ENCODE assay signal across 1 cellular context in the genomic region with DNA sequence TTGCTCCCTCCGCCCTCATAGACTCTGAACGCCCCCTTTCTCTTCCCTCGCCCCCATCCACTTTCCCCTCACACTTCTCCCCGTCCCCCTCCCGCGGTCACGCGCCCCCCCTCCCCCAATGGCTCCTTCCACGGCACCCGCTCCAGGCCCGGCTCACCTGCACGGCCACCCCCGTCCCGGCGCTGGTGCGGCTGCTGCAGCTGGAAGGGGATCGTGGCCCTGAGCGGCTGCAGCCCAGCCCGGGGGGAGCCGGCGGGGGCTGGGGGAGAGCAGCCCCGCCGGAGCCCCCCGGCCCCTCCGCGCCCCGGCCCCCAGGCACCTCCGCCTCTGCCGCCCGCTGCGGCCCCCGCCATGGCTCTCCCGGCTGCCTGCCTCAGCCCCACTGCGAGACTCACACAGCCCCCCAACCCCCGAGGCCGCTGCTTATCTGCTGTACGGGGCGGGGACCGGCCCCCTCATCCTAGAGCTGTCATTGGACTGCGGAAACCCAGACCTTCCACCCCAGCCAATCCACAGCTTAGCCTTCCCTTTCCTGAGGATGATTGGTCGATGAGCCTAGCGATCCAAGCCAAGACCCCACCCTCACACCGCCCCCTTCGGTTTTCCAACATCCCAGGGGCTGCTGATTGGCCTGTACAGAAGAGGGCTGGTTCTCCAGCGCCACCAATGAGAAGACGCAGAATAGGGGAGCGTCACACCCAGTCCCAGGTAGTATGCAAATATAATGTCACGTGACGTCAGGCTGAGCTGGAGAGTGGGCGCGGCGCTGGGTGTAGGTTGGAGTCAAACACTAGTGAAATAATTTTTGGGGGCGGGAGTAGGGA.
TF ChIP-seq lines count a peak whose summit lies in the region.

A gene with protein sequence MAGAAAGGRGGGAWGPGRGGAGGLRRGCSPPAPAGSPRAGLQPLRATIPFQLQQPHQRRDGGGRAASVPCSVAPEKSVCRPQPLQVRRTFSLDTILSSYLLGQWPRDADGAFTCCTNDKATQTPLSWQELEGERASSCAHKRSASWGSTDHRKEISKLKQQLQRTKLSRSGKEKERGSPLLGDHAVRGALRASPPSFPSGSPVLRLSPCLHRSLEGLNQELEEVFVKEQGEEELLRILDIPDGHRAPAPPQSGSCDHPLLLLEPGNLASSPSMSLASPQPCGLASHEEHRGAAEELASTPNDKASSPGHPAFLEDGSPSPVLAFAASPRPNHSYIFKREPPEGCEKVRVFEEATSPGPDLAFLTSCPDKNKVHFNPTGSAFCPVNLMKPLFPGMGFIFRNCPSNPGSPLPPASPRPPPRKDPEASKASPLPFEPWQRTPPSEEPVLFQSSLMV (minus strand): TSS at position 397 of the 824 bp plus-strand sequence. CDS start 44 bp downstream, at position 353.

TF ChIP-seq in K562, 482 proteins besides CTCF, POLR2A, EP300 and RAD21 (continued from another document and continues in another):
- TF ChIP-seq, protein P1, sequence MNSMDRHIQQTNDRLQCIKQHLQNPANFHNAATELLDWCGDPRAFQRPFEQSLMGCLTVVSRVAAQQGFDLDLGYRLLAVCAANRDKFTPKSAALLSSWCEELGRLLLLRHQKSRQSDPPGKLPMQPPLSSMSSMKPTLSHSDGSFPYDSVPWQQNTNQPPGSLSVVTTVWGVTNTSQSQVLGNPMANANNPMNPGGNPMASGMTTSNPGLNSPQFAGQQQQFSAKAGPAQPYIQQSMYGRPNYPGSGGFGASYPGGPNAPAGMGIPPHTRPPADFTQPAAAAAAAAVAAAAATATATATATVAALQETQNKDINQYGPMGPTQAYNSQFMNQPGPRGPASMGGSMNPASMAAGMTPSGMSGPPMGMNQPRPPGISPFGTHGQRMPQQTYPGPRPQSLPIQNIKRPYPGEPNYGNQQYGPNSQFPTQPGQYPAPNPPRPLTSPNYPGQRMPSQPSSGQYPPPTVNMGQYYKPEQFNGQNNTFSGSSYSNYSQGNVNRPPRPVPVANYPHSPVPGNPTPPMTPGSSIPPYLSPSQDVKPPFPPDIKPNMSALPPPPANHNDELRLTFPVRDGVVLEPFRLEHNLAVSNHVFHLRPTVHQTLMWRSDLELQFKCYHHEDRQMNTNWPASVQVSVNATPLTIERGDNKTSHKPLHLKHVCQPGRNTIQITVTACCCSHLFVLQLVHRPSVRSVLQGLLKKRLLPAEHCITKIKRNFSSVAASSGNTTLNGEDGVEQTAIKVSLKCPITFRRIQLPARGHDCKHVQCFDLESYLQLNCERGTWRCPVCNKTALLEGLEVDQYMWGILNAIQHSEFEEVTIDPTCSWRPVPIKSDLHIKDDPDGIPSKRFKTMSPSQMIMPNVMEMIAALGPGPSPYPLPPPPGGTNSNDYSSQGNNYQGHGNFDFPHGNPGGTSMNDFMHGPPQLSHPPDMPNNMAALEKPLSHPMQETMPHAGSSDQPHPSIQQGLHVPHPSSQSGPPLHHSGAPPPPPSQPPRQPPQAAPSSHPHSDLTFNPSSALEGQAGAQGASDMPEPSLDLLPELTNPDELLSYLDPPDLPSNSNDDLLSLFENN (IDR thresholded peaks at IDR 0.05; ENCODE audit: low read depth in 2 of 2, low read length in 2 of 2) = peak in 1 of 2 experiments; percentile 12; a peak in 1 of 4 replicates
- TF ChIP-seq HIVEP1 (CRISPR knock-in tag; IDR thresholded peaks at IDR 0.05) (no peak), KAT8 (IDR thresholded peaks at IDR 0.05; ENCODE audit: low read depth) (no peak), POLR2AphosphoS2 (IDR thresholded peaks at IDR 0.05; ENCODE audit: low read length) (peak; percentile 71; the same call in 1 of the 2 replicates), KLF1 (tag; IDR thresholded peaks at IDR 0.05) (no peak), MBD2 (IDR thresholded peaks at IDR 0.05; ENCODE audit: borderline replicate concordance, low read depth) (peak; percentile 98), ARID1B (IDR thresholded peaks at IDR 0.05) (0 out of 2 replicates have a peak, but pooled peaks have one; percentile 10), RBFOX2 (IDR thresholded peaks at IDR 0.05; ENCODE audit: low read depth, low read length) (peak; percentile 90), ARHGAP35 (IDR thresholded peaks at IDR 0.05; ENCODE audit: partially characterized antibody) (no peak), CCNT2 (IDR thresholded peaks at IDR 0.05; ENCODE audit: borderline replicate concordance, extremely low read depth, insufficient read length, low read depth, low read length) (no peak), ZNF212 (CRISPR knock-in tag; IDR thresholded peaks at IDR 0.05) (no peak), NONO (IDR thresholded peaks at IDR 0.05; ENCODE audit: low read depth in 2 of 2, low read length in 1 of 2) (peak in 1 of 2 experiments; percentile 24; a peak in 1 of 4 replicates), TBP (optimal IDR thresholded peaks at IDR 0.05; ENCODE audit: low read depth, low read length) (peak; percentile 92), ZNF12 (CRISPR knock-in tag; IDR thresholded peaks at IDR 0.05) (no peak), ZBTB17 (CRISPR knock-in tag; IDR thresholded peaks at IDR 0.05) (no peak), ZNF282 (CRISPR knock-in tag; IDR thresholded peaks at IDR 0.05) (no peak), CBX1 (IDR thresholded peaks at IDR 0.05; ENCODE audit: low read depth) (peak; percentile 85; the same call in 1 of the 2 replicates), MAFG (tag; conservative IDR thresholded peaks at IDR 0.05) (no peak), PTBP1 (IDR thresholded peaks at IDR 0.05; ENCODE audit: low read depth, low read length) (no peak), KDM4B (IDR thresholded peaks at IDR 0.05; ENCODE audit: borderline replicate concordance in 2 of 2, low read depth in 1 of 2) (no peak)
- TF ChIP-seq, protein P2, sequence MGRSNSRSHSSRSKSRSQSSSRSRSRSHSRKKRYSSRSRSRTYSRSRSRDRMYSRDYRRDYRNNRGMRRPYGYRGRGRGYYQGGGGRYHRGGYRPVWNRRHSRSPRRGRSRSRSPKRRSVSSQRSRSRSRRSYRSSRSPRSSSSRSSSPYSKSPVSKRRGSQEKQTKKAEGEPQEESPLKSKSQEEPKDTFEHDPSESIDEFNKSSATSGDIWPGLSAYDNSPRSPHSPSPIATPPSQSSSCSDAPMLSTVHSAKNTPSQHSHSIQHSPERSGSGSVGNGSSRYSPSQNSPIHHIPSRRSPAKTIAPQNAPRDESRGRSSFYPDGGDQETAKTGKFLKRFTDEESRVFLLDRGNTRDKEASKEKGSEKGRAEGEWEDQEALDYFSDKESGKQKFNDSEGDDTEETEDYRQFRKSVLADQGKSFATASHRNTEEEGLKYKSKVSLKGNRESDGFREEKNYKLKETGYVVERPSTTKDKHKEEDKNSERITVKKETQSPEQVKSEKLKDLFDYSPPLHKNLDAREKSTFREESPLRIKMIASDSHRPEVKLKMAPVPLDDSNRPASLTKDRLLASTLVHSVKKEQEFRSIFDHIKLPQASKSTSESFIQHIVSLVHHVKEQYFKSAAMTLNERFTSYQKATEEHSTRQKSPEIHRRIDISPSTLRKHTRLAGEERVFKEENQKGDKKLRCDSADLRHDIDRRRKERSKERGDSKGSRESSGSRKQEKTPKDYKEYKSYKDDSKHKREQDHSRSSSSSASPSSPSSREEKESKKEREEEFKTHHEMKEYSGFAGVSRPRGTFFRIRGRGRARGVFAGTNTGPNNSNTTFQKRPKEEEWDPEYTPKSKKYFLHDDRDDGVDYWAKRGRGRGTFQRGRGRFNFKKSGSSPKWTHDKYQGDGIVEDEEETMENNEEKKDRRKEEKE (IDR thresholded peaks at IDR 0.05; ENCODE audit: borderline replicate concordance in 1 of 2, control insufficient read depth in 1 of 2, low read depth in 2 of 2, low read length in 1 of 2) = peak in 1 of 2 experiments; percentile 33; a peak in 1 of 4 replicates
- TF ChIP-seq, protein P3, sequence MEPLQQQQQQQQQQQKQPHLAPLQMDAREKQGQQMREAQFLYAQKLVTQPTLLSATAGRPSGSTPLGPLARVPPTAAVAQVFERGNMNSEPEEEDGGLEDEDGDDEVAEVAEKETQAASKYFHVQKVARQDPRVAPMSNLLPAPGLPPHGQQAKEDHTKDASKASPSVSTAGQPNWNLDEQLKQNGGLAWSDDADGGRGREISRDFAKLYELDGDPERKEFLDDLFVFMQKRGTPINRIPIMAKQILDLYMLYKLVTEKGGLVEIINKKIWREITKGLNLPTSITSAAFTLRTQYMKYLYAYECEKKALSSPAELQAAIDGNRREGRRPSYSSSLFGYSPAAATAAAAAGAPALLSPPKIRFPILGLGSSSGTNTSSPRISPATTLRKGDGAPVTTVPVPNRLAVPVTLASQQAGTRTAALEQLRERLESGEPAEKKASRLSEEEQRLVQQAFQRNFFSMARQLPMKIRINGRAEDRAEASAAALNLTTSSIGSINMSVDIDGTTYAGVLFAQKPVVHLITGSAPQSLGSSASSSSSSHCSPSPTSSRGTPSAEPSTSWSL (CRISPR knock-in tag; IDR thresholded peaks at IDR 0.05; ENCODE audit: borderline replicate concordance) = no peak
- TF ChIP-seq, protein P4, sequence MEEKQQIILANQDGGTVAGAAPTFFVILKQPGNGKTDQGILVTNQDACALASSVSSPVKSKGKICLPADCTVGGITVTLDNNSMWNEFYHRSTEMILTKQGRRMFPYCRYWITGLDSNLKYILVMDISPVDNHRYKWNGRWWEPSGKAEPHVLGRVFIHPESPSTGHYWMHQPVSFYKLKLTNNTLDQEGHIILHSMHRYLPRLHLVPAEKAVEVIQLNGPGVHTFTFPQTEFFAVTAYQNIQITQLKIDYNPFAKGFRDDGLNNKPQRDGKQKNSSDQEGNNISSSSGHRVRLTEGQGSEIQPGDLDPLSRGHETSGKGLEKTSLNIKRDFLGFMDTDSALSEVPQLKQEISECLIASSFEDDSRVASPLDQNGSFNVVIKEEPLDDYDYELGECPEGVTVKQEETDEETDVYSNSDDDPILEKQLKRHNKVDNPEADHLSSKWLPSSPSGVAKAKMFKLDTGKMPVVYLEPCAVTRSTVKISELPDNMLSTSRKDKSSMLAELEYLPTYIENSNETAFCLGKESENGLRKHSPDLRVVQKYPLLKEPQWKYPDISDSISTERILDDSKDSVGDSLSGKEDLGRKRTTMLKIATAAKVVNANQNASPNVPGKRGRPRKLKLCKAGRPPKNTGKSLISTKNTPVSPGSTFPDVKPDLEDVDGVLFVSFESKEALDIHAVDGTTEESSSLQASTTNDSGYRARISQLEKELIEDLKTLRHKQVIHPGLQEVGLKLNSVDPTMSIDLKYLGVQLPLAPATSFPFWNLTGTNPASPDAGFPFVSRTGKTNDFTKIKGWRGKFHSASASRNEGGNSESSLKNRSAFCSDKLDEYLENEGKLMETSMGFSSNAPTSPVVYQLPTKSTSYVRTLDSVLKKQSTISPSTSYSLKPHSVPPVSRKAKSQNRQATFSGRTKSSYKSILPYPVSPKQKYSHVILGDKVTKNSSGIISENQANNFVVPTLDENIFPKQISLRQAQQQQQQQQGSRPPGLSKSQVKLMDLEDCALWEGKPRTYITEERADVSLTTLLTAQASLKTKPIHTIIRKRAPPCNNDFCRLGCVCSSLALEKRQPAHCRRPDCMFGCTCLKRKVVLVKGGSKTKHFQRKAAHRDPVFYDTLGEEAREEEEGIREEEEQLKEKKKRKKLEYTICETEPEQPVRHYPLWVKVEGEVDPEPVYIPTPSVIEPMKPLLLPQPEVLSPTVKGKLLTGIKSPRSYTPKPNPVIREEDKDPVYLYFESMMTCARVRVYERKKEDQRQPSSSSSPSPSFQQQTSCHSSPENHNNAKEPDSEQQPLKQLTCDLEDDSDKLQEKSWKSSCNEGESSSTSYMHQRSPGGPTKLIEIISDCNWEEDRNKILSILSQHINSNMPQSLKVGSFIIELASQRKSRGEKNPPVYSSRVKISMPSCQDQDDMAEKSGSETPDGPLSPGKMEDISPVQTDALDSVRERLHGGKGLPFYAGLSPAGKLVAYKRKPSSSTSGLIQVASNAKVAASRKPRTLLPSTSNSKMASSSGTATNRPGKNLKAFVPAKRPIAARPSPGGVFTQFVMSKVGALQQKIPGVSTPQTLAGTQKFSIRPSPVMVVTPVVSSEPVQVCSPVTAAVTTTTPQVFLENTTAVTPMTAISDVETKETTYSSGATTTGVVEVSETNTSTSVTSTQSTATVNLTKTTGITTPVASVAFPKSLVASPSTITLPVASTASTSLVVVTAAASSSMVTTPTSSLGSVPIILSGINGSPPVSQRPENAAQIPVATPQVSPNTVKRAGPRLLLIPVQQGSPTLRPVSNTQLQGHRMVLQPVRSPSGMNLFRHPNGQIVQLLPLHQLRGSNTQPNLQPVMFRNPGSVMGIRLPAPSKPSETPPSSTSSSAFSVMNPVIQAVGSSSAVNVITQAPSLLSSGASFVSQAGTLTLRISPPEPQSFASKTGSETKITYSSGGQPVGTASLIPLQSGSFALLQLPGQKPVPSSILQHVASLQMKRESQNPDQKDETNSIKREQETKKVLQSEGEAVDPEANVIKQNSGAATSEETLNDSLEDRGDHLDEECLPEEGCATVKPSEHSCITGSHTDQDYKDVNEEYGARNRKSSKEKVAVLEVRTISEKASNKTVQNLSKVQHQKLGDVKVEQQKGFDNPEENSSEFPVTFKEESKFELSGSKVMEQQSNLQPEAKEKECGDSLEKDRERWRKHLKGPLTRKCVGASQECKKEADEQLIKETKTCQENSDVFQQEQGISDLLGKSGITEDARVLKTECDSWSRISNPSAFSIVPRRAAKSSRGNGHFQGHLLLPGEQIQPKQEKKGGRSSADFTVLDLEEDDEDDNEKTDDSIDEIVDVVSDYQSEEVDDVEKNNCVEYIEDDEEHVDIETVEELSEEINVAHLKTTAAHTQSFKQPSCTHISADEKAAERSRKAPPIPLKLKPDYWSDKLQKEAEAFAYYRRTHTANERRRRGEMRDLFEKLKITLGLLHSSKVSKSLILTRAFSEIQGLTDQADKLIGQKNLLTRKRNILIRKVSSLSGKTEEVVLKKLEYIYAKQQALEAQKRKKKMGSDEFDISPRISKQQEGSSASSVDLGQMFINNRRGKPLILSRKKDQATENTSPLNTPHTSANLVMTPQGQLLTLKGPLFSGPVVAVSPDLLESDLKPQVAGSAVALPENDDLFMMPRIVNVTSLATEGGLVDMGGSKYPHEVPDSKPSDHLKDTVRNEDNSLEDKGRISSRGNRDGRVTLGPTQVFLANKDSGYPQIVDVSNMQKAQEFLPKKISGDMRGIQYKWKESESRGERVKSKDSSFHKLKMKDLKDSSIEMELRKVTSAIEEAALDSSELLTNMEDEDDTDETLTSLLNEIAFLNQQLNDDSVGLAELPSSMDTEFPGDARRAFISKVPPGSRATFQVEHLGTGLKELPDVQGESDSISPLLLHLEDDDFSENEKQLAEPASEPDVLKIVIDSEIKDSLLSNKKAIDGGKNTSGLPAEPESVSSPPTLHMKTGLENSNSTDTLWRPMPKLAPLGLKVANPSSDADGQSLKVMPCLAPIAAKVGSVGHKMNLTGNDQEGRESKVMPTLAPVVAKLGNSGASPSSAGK (IDR thresholded peaks at IDR 0.05) = 0 out of 2 replicates have a peak, but pooled peaks have one; percentile 5
- TF ChIP-seq, protein P5, sequence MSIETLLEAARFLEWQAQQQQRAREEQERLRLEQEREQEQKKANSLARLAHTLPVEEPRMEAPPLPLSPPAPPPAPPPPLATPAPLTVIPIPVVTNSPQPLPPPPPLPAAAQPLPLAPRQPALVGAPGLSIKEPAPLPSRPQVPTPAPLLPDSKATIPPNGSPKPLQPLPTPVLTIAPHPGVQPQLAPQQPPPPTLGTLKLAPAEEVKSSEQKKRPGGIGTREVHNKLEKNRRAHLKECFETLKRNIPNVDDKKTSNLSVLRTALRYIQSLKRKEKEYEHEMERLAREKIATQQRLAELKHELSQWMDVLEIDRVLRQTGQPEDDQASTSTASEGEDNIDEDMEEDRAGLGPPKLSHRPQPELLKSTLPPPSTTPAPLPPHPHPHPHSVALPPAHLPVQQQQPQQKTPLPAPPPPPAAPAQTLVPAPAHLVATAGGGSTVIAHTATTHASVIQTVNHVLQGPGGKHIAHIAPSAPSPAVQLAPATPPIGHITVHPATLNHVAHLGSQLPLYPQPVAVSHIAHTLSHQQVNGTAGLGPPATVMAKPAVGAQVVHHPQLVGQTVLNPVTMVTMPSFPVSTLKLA (conservative IDR thresholded peaks at IDR 0.05) = peak; percentile 64 to 66
